17 cellular contexts compared by ENCODE assay signal in genomic region chr10:132347211-132347930, GRCh38. TPM values are rescaled to one million over a fixed set of nuclear protein-coding genes. Genes with fewer than 3 reads are reported as not detected.
A peak's percentile ranks its signal among the peaks of the same experiment; 100 is the strongest.
DNase-seq lines count a peak whose midpoint lies in the region; ATAC-seq and TF ChIP-seq lines count a peak whose summit lies in the region.
"Had no signal": no experiment of that assay in that cellular context is flagged by ENCODE, and none has a peak within 500 bp of the region (broad histone marks: within the 10 kb centered on the region; RNA-seq: fewer than 3 reads in every experiment).

No MANE protein-coding gene starts in this region.

- H3K9me3 ChIP-seq in osteoblast (ENCODE audit: low read depth, low read length) (no peaks in the 10 kb centered on the region), upper lobe of right lung (no peaks in the 10 kb centered on the region)
- H3K9me3 ChIP-seq: HAP-1, SK-N-SH had no signal

- no peaks in the 10 kb centered on the region for H3K27me3 Mint-ChIP-seq in activated CD8-positive, alpha-beta memory T cell treated with anti-CD3 and anti-CD28 coated beads, Interleukin-2, amount 10 ng/mL, durations not matched to agents 7 days and 5 days
- no peaks in the 10 kb centered on the region for H3K27me3 Mint-ChIP-seq in activated T-helper 17 cell treated with anti-CD3 and anti-CD28 coated beads, Interleukin-2, amount 50 U/mL, for 72 hours
- H3K27me3 Mint-ChIP-seq: CD4-positive, alpha-beta memory T cell had no signal

- H3K4me1 ChIP-seq in osteoblast (ENCODE audit: insufficient read depth, low read length), result no peaks in the 10 kb centered on the region
- H3K4me1 ChIP-seq in upper lobe of right lung, result no peaks in the 10 kb centered on the region
- H3K4me1 ChIP-seq: HAP-1 had no signal

- ATAC-seq in activated CD8-positive, alpha-beta memory T cell treated with anti-CD3 and anti-CD28 coated beads, Interleukin-2, amount 10 ng/mL, durations not matched to agents 7 days and 5 days, result no peak
- no peak for ATAC-seq in activated T-helper 17 cell treated with anti-CD3 and anti-CD28 coated beads, Interleukin-2, amount 50 U/mL, for 72 hours (replicated peaks)
- ATAC-seq in upper lobe of right lung, result peak; percentile 7
- ATAC-seq in HG02571 (IDR thresholded peaks at IDR 0.05; ENCODE audit: unreplicated experiment), result no peak
- ATAC-seq: Right ventricle myocardium inferior had no signal

- intact Hi-C loops in upper lobe of right lung (cut with DNase I), result no loop called here

- no peaks in the 10 kb centered on the region for H3K79me2 ChIP-seq in osteoblast (ENCODE audit: insufficient read depth, low read length)

- H3K4me2 ChIP-seq in osteoblast (ENCODE audit: insufficient read depth, low read length), result no peak overlapping the region
- H3K4me2 ChIP-seq: SK-N-SH had no signal

- H2AFZ ChIP-seq in osteoblast (ENCODE audit: low read length), result no peak overlapping the region

- H3K36me3 Mint-ChIP-seq in activated CD8-positive, alpha-beta memory T cell treated with anti-CD3 and anti-CD28 coated beads, Interleukin-2, amount 10 ng/mL, durations not matched to agents 7 days and 5 days, result peaks cover 2% of the 10 kb centered on the region
- peaks cover 5% of the 10 kb centered on the region for H3K36me3 Mint-ChIP-seq in activated T-helper 17 cell treated with anti-CD3 and anti-CD28 coated beads, Interleukin-2, amount 50 U/mL, for 72 hours (ENCODE audit: low read depth)

- H3K4me3 Mint-ChIP-seq in activated CD8-positive, alpha-beta memory T cell treated with anti-CD3 and anti-CD28 coated beads, Interleukin-2, amount 10 ng/mL, durations not matched to agents 7 days and 5 days, result no peak overlapping the region
- H3K4me3 Mint-ChIP-seq in activated T-helper 17 cell treated with anti-CD3 and anti-CD28 coated beads, Interleukin-2, amount 50 U/mL, for 72 hours, result no peak overlapping the region
- H3K4me3 Mint-ChIP-seq: CD4-positive, alpha-beta memory T cell had no signal

- H3K27me3 ChIP-seq in osteoblast (ENCODE audit: insufficient read depth, low read length) (no peaks in the 10 kb centered on the region), upper lobe of right lung (no peaks in the 10 kb centered on the region)

- H3K9me3 Mint-ChIP-seq in activated CD8-positive, alpha-beta memory T cell treated with anti-CD3 and anti-CD28 coated beads, Interleukin-2, amount 10 ng/mL, durations not matched to agents 7 days and 5 days (ENCODE audit: low read depth), result no peaks in the 10 kb centered on the region
- no peaks in the 10 kb centered on the region for H3K9me3 Mint-ChIP-seq in activated T-helper 17 cell treated with anti-CD3 and anti-CD28 coated beads, Interleukin-2, amount 50 U/mL, for 72 hours

- H3K4me1 Mint-ChIP-seq in activated CD8-positive, alpha-beta memory T cell treated with anti-CD3 and anti-CD28 coated beads, Interleukin-2, amount 10 ng/mL, durations not matched to agents 7 days and 5 days, result no peaks in the 10 kb centered on the region
- H3K4me1 Mint-ChIP-seq in activated T-helper 17 cell treated with anti-CD3 and anti-CD28 coated beads, Interleukin-2, amount 50 U/mL, for 72 hours, result no peaks in the 10 kb centered on the region
- H3K4me1 Mint-ChIP-seq: CD4-positive, alpha-beta memory T cell had no signal

- peaks cover 5% of the 10 kb centered on the region for H3K36me3 ChIP-seq in osteoblast (ENCODE audit: insufficient read depth, low read length)
- H3K36me3 ChIP-seq in upper lobe of right lung, result peaks cover 11% of the 10 kb centered on the region
- H3K36me3 ChIP-seq: HAP-1 had no signal

- CTCF ChIA-PET in activated CD8-positive, alpha-beta memory T cell treated with anti-CD3 and anti-CD28 coated beads, Interleukin-2, amount 10 ng/mL, durations not matched to agents 7 days and 5 days (lab: Charles Lee), result no interaction called here

- TF ChIP-seq CTCF in osteoblast (IDR thresholded peaks at IDR 0.05; ENCODE audit: extremely low read depth, low read depth, low read length) (no peak), upper lobe of right lung (IDR thresholded peaks at IDR 0.05) (no peak)

- H3K27ac ChIP-seq in osteoblast (ENCODE audit: low read depth, low read length) (no peak overlapping the region), upper lobe of right lung (no peak overlapping the region)

- H4K20me1 ChIP-seq in osteoblast (ENCODE audit: insufficient read depth, low read length), result no peaks in the 10 kb centered on the region

- H3K4me3 ChIP-seq in osteoblast (ENCODE audit: insufficient read depth, low read length) (no peak overlapping the region), upper lobe of right lung (no peak overlapping the region)
- H3K4me3 ChIP-seq: HAP-1 had no signal

- no peak for DNase-seq in activated CD8-positive, alpha-beta memory T cell treated with anti-CD3 and anti-CD28 coated beads, Interleukin-2, amount 10 ng/mL, durations not matched to agents 7 days and 5 days
- DNase-seq in activated CD8-positive, alpha-beta memory T cell treated with anti-CD3 and anti-CD28 coated beads, Interleukin-2, amount 50 U/mL, for 4 hours, result no peak
- DNase-seq in osteoblast (ENCODE audit: insufficient read length, low spot score, missing footprints) (peak; percentile 60), upper lobe of right lung (peak; percentile 50), NCI-H748 treated with DMSO at 0.1 percent for 48 hours (lab: John Stamatoyannopoulos, UW) (no peak), KG1 (lab: John Stamatoyannopoulos, UW) (no peak)
- DNase-seq: CD4-positive, alpha-beta memory T cell; DND-41; GDM1; Kasumi-1; NCI-H446; NCI-H774; SK-N-SH had no signal

- H3K27ac Mint-ChIP-seq in activated CD8-positive, alpha-beta memory T cell treated with anti-CD3 and anti-CD28 coated beads, Interleukin-2, amount 10 ng/mL, durations not matched to agents 7 days and 5 days, result peak overlapping the region; percentile 21
- peak overlapping the region; percentile 49 for H3K27ac Mint-ChIP-seq in activated T-helper 17 cell treated with anti-CD3 and anti-CD28 coated beads, Interleukin-2, amount 50 U/mL, for 72 hours
- H3K27ac Mint-ChIP-seq: CD4-positive, alpha-beta memory T cell had no signal

RNA-seq across cellular contexts. Expression of gene LRRC27, which starts 15.4 kb away (rescaled TPM):
- total RNA-seq in activated CD8-positive, alpha-beta memory T cell treated with anti-CD3 and anti-CD28 coated beads, Interleukin-2, amount 10 ng/mL, durations not matched to agents 7 days and 5 days, result 1 to 10 TPM; 5.4 to 5.8 TPM
- total RNA-seq in activated T-helper 17 cell treated with anti-CD3 and anti-CD28 coated beads, Interleukin-2, amount 50 U/mL, for 72 hours, result 1 to 10 TPM; 4.5 to 6.3 TPM
- total RNA-seq in osteoblast (11.2 and 13.4 TPM in 2 replicates), upper lobe of right lung (6.3 TPM)

RNA-seq across cellular contexts. Expression of gene STK32C, which starts 39.6 kb away (rescaled TPM):
- 10 to 100 TPM; 11.6 to 15.9 TPM for total RNA-seq in activated CD8-positive, alpha-beta memory T cell treated with anti-CD3 and anti-CD28 coated beads, Interleukin-2, amount 10 ng/mL, durations not matched to agents 7 days and 5 days
- 10 to 100 TPM; 12.6 to 20.6 TPM for total RNA-seq in activated T-helper 17 cell treated with anti-CD3 and anti-CD28 coated beads, Interleukin-2, amount 50 U/mL, for 72 hours
- total RNA-seq in osteoblast (12.7 and 14.5 TPM in 2 replicates), upper lobe of right lung (13.2 TPM)

RNA-seq across cellular contexts. Expression of gene PWWP2B, which starts 49.6 kb away (rescaled TPM):
- 10 to 100 TPM in 1 of 2 experiments, 1 to 10 TPM in 1; 6.9 to 12.8 TPM for total RNA-seq in activated CD8-positive, alpha-beta memory T cell treated with anti-CD3 and anti-CD28 coated beads, Interleukin-2, amount 10 ng/mL, durations not matched to agents 7 days and 5 days
- 1 to 10 TPM; 1.5 to 3.1 TPM for total RNA-seq in activated T-helper 17 cell treated with anti-CD3 and anti-CD28 coated beads, Interleukin-2, amount 50 U/mL, for 72 hours
- 15.3 and 18.5 TPM in 2 replicates for total RNA-seq in osteoblast
- 26.0 TPM for total RNA-seq in upper lobe of right lung

Comparison
In these comparisons a context has a peak if more than half of its experiments do, and no peak if none do; other contexts are left out.
1. DNase-seq: peak in osteoblast (single experiment) and upper lobe of right lung (single experiment); none in activated CD8-positive, alpha-beta memory T cell treated with anti-CD3 and anti-CD28 coated beads, Interleukin-2, amount 10 ng/mL, durations not matched to agents 7 days and 5 days (single experiment), activated CD8-positive, alpha-beta memory T cell treated with anti-CD3 and anti-CD28 coated beads, Interleukin-2, amount 50 U/mL, for 4 hours (single experiment), NCI-H748 treated with DMSO at 0.1 percent for 48 hours (single experiment) and KG1 (single experiment).